Comparison of ENCODE assay signal across 8 cellular contexts in genomic region chr11:125568970-125569912, GRCh38. TPM values are rescaled to one million over a fixed set of nuclear protein-coding genes. Genes with fewer than 3 reads are reported as not detected.
DNase-seq lines count a peak whose midpoint lies in the region; ATAC-seq lines count a peak whose summit lies in the region.

Gene EI24 (plus strand): TSS chr11:125569477. CDS start chr11:125572528, 3,051 bp downstream.

- DNase-seq in DMS153 (lab: John Stamatoyannopoulos, UW): peak; percentile 80
- DNase-seq in HuH-7.5 (ENCODE audit: low spot score): peak; percentile 59
- DNase-seq in OCI-M1 (lab: John Stamatoyannopoulos, UW): peak; percentile 98
- peak; percentile 80 for DNase-seq in activated T-cell treated with anti-CD3 and anti-CD28 coated beads for 4 hours
- DNase-seq in epithelial cell of prostate (ENCODE audit: low read depth, low spot score): peak; percentile 49
- DNase-seq in mucosa of gallbladder (ENCODE audit: low spot score): peak; percentile 91
- peak; percentile 53 to 81 for DNase-seq in stimulated activated CD8-positive, alpha-beta memory T cell treated with anti-CD3 and anti-CD28 coated beads, Interleukin-4, amount 100 ng/mL, for 4 hours (ENCODE audit: low read depth in 2 of 2, low spot score in 1 of 2)

- H3K27ac ChIP-seq in epithelial cell of prostate: peak within 1 kb of the TSS; percentile 91

- ATAC-seq in GM21526 (IDR thresholded peaks at IDR 0.05; ENCODE audit: low FRiP score, unreplicated experiment): peak; percentile 94

RNA-seq across cellular contexts. Expression of gene EI24, which starts in this region (rescaled TPM):
- 77.3 TPM for total RNA-seq in mucosa of gallbladder

Comparison
In these comparisons a context has a peak if more than half of its experiments do, and no peak if none do; other contexts are left out.
1. Peak in every context shown above with its lines: DNase-seq, ATAC-seq and H3K27ac ChIP-seq.